In the genomic region with DNA sequence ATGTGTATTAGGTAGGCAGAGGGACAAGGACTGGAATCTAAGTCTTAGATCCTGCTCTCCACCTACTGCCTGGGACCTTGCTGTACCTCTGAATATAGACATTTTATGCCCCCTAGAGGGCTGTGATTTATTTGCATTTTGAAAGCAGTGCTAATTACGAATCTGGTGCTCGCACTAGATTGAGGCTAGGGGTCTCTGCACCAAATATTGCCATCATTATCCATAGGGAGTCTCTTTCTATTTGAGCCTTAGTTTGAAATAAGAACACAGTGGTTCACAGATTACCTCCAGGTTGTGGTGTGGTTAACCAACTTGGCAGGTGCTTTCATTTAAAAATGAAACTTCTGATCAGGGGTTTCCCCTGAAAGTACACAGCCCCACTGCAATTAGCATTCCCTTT, we compare ENCODE assay signal across 7 cellular contexts. TPM values are rescaled to one million over a fixed set of nuclear protein-coding genes. Genes with fewer than 3 reads are reported as not detected.
DNase-seq lines count a peak whose midpoint lies in the region; ATAC-seq and TF ChIP-seq lines count a peak whose summit lies in the region.

No MANE protein-coding gene starts in this region.

- no peak overlapping the region for H3K27ac Mint-ChIP-seq in activated T-helper 2 cell treated with anti-CD3 and anti-CD28 coated beads, Interferon-gamma antibody, Interleukin-2, Interleukin-4, amounts not matched to agents 10 μg/mL and 5 μg/mL and 100 μg/mL, durations not matched to agents 14 hours and 24 hours and 36 hours

- peaks cover 4% of the 10 kb centered on the region for H3K4me1 Mint-ChIP-seq in activated T-helper 2 cell treated with anti-CD3 and anti-CD28 coated beads, Interferon-gamma antibody, Interleukin-2, Interleukin-4, amounts not matched to agents 10 μg/mL and 5 μg/mL and 100 μg/mL, durations not matched to agents 14 hours and 24 hours and 36 hours (ENCODE audit: low read depth)

- no peaks in the 10 kb centered on the region for H3K36me3 Mint-ChIP-seq in activated T-helper 2 cell treated with anti-CD3 and anti-CD28 coated beads, Interferon-gamma antibody, Interleukin-2, Interleukin-4, amounts not matched to agents 10 μg/mL and 5 μg/mL and 100 μg/mL, durations not matched to agents 14 hours and 24 hours and 36 hours (ENCODE audit: low read depth)

- no peaks in the 10 kb centered on the region for H3K9me3 Mint-ChIP-seq in activated T-helper 2 cell treated with anti-CD3 and anti-CD28 coated beads, Interferon-gamma antibody, Interleukin-2, Interleukin-4, amounts not matched to agents 10 μg/mL and 5 μg/mL and 100 μg/mL, durations not matched to agents 14 hours and 24 hours and 36 hours

- H3K9me3 ChIP-seq in hepatocyte (ENCODE audit: low read depth), result no peaks in the 10 kb centered on the region

- WGBS in hepatocyte (ENCODE audit: low lambda C conversion rate, missing lambda C conversion rate), result 28% methylated on average over 2 of the region's 2 CpGs

- no peaks in the 10 kb centered on the region for H4K20me1 ChIP-seq in hepatocyte (ENCODE audit: insufficient read depth, poor library complexity, severe bottlenecking)

- H2AFZ ChIP-seq in hepatocyte, result no peak overlapping the region

- no peak overlapping the region for H3K4me2 ChIP-seq in hepatocyte

- DNase-seq in GM06990 (ENCODE audit: extremely low read depth, insufficient read length) (no peak), SK-N-DZ (ENCODE audit: low spot score) (peak; percentile 35), hepatocyte (ENCODE audit: low spot score) (peak; percentile 67), left colon (no peak)
- DNase-seq in activated T-helper 2 cell treated with anti-CD3 and anti-CD28 coated beads, Interferon-gamma antibody, Interleukin-2, Interleukin-4, amounts not matched to agents 10 μg/mL and 5 μg/mL and 100 μg/mL, durations not matched to agents 14 hours and 24 hours and 36 hours (ENCODE audit: low spot score), result no peak

- TF ChIP-seq CTCF in GM06990 (IDR thresholded peaks at IDR 0.05; ENCODE audit: insufficient read depth, low read length, poor library complexity, severe bottlenecking) (peak; percentile 25), hepatocyte (IDR thresholded peaks at IDR 0.05; ENCODE audit: poor library complexity) (peak; percentile 50)

- ATAC-seq in GM19351 (IDR thresholded peaks at IDR 0.05; ENCODE audit: unreplicated experiment) (peak; percentile 98), HG03159 (IDR thresholded peaks at IDR 0.05; ENCODE audit: unreplicated experiment) (peak; percentile 84), left colon (no peak)

- H3K27me3 ChIP-seq in GM06990 (replicated peaks; ENCODE audit: control insufficient read depth, insufficient read depth, low read length) (peaks cover 1% of the 10 kb centered on the region), hepatocyte (peaks cover 4% of the 10 kb centered on the region)

- no peaks in the 10 kb centered on the region for H3K4me1 ChIP-seq in hepatocyte (ENCODE audit: insufficient read depth)

- no peak overlapping the region for H3K27ac ChIP-seq in hepatocyte

- H3K79me2 ChIP-seq in hepatocyte, result no peaks in the 10 kb centered on the region

- no peaks in the 10 kb centered on the region for H3K36me3 ChIP-seq in GM06990 (ENCODE audit: control insufficient read depth, insufficient read depth, low read length)
- no peaks in the 10 kb centered on the region for H3K36me3 ChIP-seq in hepatocyte (replicated peaks; ENCODE audit: insufficient read depth, low read depth)

- H3K4me3 ChIP-seq in GM06990 (replicated peaks; ENCODE audit: low read depth, low read length) (no peak overlapping the region), hepatocyte (no peak overlapping the region)

- peaks cover 40% of the 10 kb centered on the region for H3K27me3 Mint-ChIP-seq in activated T-helper 2 cell treated with anti-CD3 and anti-CD28 coated beads, Interferon-gamma antibody, Interleukin-2, Interleukin-4, amounts not matched to agents 10 μg/mL and 5 μg/mL and 100 μg/mL, durations not matched to agents 14 hours and 24 hours and 36 hours (ENCODE audit: low read depth)

- intact Hi-C loops in activated T-helper 2 cell treated with anti-CD3 and anti-CD28 coated beads, Interferon-gamma antibody, Interleukin-2, Interleukin-4, amounts not matched to agents 10 μg/mL and 5 μg/mL and 100 μg/mL, durations not matched to agents 14 hours and 24 hours and 36 hours (cut with micrococcal nuclease), result no loop called here
- intact Hi-C loops in left colon (cut with DNase I, micrococcal nuclease), result no loop called here

- H3K9me2 ChIP-seq in hepatocyte (replicated peaks; ENCODE audit: insufficient read depth), result no peaks in the 10 kb centered on the region

- no peak overlapping the region for H3K4me3 Mint-ChIP-seq in activated T-helper 2 cell treated with anti-CD3 and anti-CD28 coated beads, Interferon-gamma antibody, Interleukin-2, Interleukin-4, amounts not matched to agents 10 μg/mL and 5 μg/mL and 100 μg/mL, durations not matched to agents 14 hours and 24 hours and 36 hours (ENCODE audit: low read depth)

RNA-seq across cellular contexts. Expression of gene CNNM1, which starts 41.8 kb away (rescaled TPM):
- polyA plus RNA-seq in SK-N-DZ (2014; cell fraction: cytosol; rRNA removed), result 4.5 and 5.3 TPM in 2 replicates
- polyA plus RNA-seq in SK-N-DZ (2014; cell fraction: nucleus; rRNA removed), result 1.6 and 2.8 TPM in 2 replicates
- total RNA-seq in hepatocyte, result 3.8 and 4.8 TPM in 2 replicates
- 2.2 and 2.5 TPM in 2 replicates for polyA plus RNA-seq in hepatocyte
- 0.21 and 0.28 TPM in 2 replicates for total RNA-seq in activated T-helper 2 cell treated with anti-CD3 and anti-CD28 coated beads, Interferon-gamma antibody, Interleukin-2, Interleukin-4, amounts not matched to agents 10 μg/mL and 5 μg/mL and 100 μg/mL, durations not matched to agents 14 hours and 24 hours and 36 hours
- total RNA-seq in left colon, result under 1 TPM; 0.24 to 0.36 TPM

RNA-seq across cellular contexts. Expression of gene GOT1, which starts 59.4 kb away (rescaled TPM):
- 44.7 and 55.3 TPM in 2 replicates for polyA plus RNA-seq in SK-N-DZ (2014; cell fraction: cytosol; rRNA removed)
- polyA plus RNA-seq in SK-N-DZ (2014; cell fraction: nucleus; rRNA removed), result 20.5 and 35.0 TPM in 2 replicates
- total RNA-seq in hepatocyte, result 51.1 and 59.0 TPM in 2 replicates
- 53.1 and 60.8 TPM in 2 replicates for polyA plus RNA-seq in hepatocyte
- 30.1 and 35.1 TPM in 2 replicates for total RNA-seq in activated T-helper 2 cell treated with anti-CD3 and anti-CD28 coated beads, Interferon-gamma antibody, Interleukin-2, Interleukin-4, amounts not matched to agents 10 μg/mL and 5 μg/mL and 100 μg/mL, durations not matched to agents 14 hours and 24 hours and 36 hours
- total RNA-seq in left colon, result 100 to 1,000 TPM in 1 of 2 donors, 10 to 100 TPM in 1; 91.5 to 107 TPM

Comparison
In these comparisons a context has a peak if more than half of its experiments do, and no peak if none do; other contexts are left out.
1. DNase-seq: peak in SK-N-DZ (single experiment) and hepatocyte (single experiment); none in GM06990 (single experiment), activated T-helper 2 cell treated with anti-CD3 and anti-CD28 coated beads, Interferon-gamma antibody, Interleukin-2, Interleukin-4, amounts not matched to agents 10 μg/mL and 5 μg/mL and 100 μg/mL, durations not matched to agents 14 hours and 24 hours and 36 hours (single experiment) and left colon (0 of 2).